ENCODE assay signal across 18 cellular contexts in the genomic region with DNA sequence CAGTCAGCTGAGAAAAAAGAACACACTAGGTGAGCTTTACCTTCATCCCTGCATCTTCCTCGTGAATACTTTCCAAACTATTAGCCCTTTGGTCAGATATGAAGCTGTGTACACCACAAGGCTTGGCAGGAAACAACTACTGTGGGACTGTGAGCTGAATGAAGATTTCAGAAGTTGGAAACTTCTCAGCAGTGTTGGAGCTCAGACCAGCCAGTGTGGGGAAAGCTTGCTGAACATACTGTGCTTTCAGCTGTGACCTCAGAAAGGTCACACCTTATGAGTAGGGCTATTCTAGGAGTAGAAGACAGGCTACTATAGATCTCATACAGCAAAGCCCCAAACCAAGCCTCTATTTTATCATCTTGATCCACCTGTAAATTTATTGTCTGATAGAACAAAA.
"Had no signal": no experiment of that assay in that cellular context is flagged by ENCODE, and none has a peak within 500 bp of the region (broad histone marks: within the 10 kb centered on the region; RNA-seq: fewer than 3 reads in every experiment).

No MANE protein-coding gene starts in this region.

- ATAC-seq: activated naive CD4-positive, alpha-beta T cell treated with anti-CD3 and anti-CD28 coated beads, Interleukin-2, amount 50 U/mL, for 72 hours; activated T-helper 17 cell treated with anti-CD3 and anti-CD28 coated beads, Interleukin-2, amount 50 U/mL, for 72 hours; natural killer cell treated with Interleukin-12 subunit alpha and Interleukin-12 subunit beta and Interleukin-15 and Interleukin-18, amount 100 ng/mL, for 72 hours; WTC11 had no signal

- H3K9me3 ChIP-seq: tibial artery had no signal

- H3K27ac ChIP-seq: tibial artery had no signal

- H3K4me3 ChIP-seq: tibial artery had no signal

- FAIRE-seq: bronchial epithelial cell, endometrium, kidney had no signal

- H3K27me3 ChIP-seq: tibial artery had no signal

- H3K4me1 ChIP-seq: tibial artery had no signal

- DNase-seq: activated CD4-positive, alpha-beta T cell treated with anti-CD3 and anti-CD28 coated beads, Interleukin-2, amount 50 U/mL, for 4 hours; activated CD8-positive, alpha-beta memory T cell treated with anti-CD3 and anti-CD28 coated beads for 24 hours; activated CD8-positive, alpha-beta memory T cell treated with anti-CD3 and anti-CD28 coated beads, Interleukin-2, amount 50 U/mL, for 4 hours; activated T-cell treated with anti-CD3 and anti-CD28 coated beads, Interleukin-2, amount 50 U/mL, for 24 hours; aorta; cerebellar nuclear complex; effector CD4-positive, alpha-beta T cell; kidney; stimulated activated CD4-positive, alpha-beta T cell treated with anti-CD3 and anti-CD28 coated beads, Interleukin-4, amount 100 ng/mL, for 4 hours; substantia nigra; T1000; tibial artery had no signal
